14 cellular contexts compared by ENCODE assay signal in the genomic region with DNA sequence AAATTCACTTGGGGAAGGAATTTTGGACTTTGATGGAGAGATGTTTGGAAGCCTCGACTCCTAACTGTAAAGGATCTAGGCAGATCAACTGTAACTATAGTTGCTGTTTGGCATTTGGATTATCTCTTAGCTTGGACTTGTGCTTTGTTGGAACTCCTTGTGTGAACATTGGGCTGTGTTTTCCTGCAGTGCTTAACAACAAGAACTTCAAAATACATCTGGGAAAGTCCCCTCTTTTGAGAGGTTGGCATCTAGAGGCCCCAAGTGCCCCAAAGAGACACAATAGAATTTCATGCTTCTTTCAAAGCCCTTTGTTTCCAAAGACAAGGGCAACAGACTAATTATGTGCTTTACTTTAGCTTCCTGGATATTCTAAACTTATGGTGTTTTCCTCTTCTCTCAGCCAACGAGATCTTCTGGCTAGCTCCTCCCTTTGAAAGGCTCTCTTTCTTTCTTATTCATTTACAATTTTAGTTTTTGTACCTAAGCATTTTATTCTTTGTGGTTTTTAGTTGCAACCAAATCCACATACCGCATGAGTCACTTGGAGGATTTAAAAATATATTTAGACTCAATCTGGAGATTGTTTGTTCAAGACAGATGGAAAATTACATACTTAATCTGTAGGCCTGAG. TPM values are rescaled to one million over a fixed set of nuclear protein-coding genes. Genes with fewer than 3 reads are reported as not detected.
A peak's percentile ranks its signal among the peaks of the same experiment; 100 is the strongest.
DNase-seq lines count a peak whose midpoint lies in the region; ATAC-seq, FAIRE-seq and TF ChIP-seq lines count a peak whose summit lies in the region.
"Had no signal": no experiment of that assay in that cellular context is flagged by ENCODE, and none has a peak within 500 bp of the region (broad histone marks: within the 10 kb centered on the region; RNA-seq: fewer than 3 reads in every experiment).

No MANE protein-coding gene starts in this region.

- RAD21 ChIA-PET in GM12878 (lab: Charles Lee; ENCODE audit: unreplicated experiment), result no interaction called here

- H3K27ac ChIP-seq in HUES48 (ENCODE audit: low read depth, low read length), result peak overlapping the region; percentile 59
- no peak overlapping the region for H3K27ac ChIP-seq in GM12878 (ENCODE audit: control insufficient read depth, insufficient read depth)
- H3K27ac ChIP-seq: spleen had no signal

- H3K36me3 ChIP-seq in HUES48 (ENCODE audit: control insufficient read depth, insufficient read depth, low read length), result no peaks in the 10 kb centered on the region
- no peaks in the 10 kb centered on the region for H3K36me3 ChIP-seq in GM12878 (ENCODE audit: control insufficient read depth in 2 of 2, insufficient read depth in 2 of 2, low read length in 1 of 2)

- POLR2A ChIA-PET in GM12878 (lab: Charles Lee), result no interaction called here

- in situ Hi-C loops in GM12878 (cut with MboI), result no loop called here

- intact Hi-C loops in GM12878 (cut with micrococcal nuclease; ENCODE audit: unreplicated experiment) (no loop called here), posterior cingulate gyrus (cut with DNase I) (no loop called here)

- H3K27me3 Mint-ChIP-seq in effector memory CD8-positive, alpha-beta T cell, result peaks cover 5 to 17% of the 10 kb centered on the region in 2 donors
- H3K27me3 Mint-ChIP-seq: CD4-positive, alpha-beta T cell had no signal

- ATAC-seq in GM12878 (no peak), HG03342 (IDR thresholded peaks at IDR 0.05; ENCODE audit: unreplicated experiment) (no peak)
- ATAC-seq in effector memory CD8-positive, alpha-beta T cell (replicated peaks), result no peak

- H3K4me1 ChIP-seq in HUES48 (ENCODE audit: control insufficient read depth, insufficient read depth, low read length), result peaks cover 20% of the 10 kb centered on the region
- no peaks in the 10 kb centered on the region for H3K4me1 ChIP-seq in GM12878 (ENCODE audit: control insufficient read depth, insufficient read depth, low read length)
- H3K4me1 ChIP-seq: spleen had no signal

- H3K9me3 ChIP-seq in HUES48 (ENCODE audit: control insufficient read depth, insufficient read depth, low read length) (peaks cover 9% of the 10 kb centered on the region; the same call in 1 of the 2 replicates), GM12878 (replicated peaks; ENCODE audit: control insufficient read depth, insufficient read depth, low read length) (no peaks in the 10 kb centered on the region)

- no peaks in the 10 kb centered on the region for H4K20me1 ChIP-seq in GM12878 (ENCODE audit: control insufficient read depth, insufficient read depth)

- H3K9ac ChIP-seq in HUES48 (ENCODE audit: low read depth, low read length), result no peak overlapping the region
- H3K9ac ChIP-seq in GM12878 (ENCODE audit: control insufficient read depth, insufficient read depth, low read length), result no peak overlapping the region

- H3K4me2 ChIP-seq in GM12878 (ENCODE audit: control insufficient read depth, insufficient read depth), result no peak overlapping the region

- H3K9me3 Mint-ChIP-seq in effector memory CD8-positive, alpha-beta T cell, result peaks cover 0 to 4% of the 10 kb centered on the region in 2 donors

- no peaks in the 10 kb centered on the region for H3K79me2 ChIP-seq in GM12878 (ENCODE audit: control insufficient read depth, insufficient read depth, low read length)

- H2AFZ ChIP-seq in GM12878 (ENCODE audit: control insufficient read depth, low read depth, low read length), result no peak overlapping the region

- 10% methylated on average over 3 of the region's 3 CpGs for WGBS in GM12878 (ENCODE audit: insufficient coverage, insufficient replicate concordance, low lambda C conversion rate, missing lambda C conversion rate)

- TF ChIP-seq EP300 in GM12878 (IDR thresholded peaks at IDR 0.05; ENCODE audit: borderline replicate concordance in 1 of 2, control insufficient read depth in 1 of 2, low read depth in 2 of 2, low read length in 2 of 2), result no peak

- DNase-seq in AG09309 (ENCODE audit: low read depth) (peak; percentile 35), GM12878 (ENCODE audit: low read depth, low spot score) (no peak), inferior parietal cortex (ENCODE audit: extremely low spot score) (peak; percentile 42), NCI-H524 (lab: John Stamatoyannopoulos, UW) (no peak), posterior cingulate gyrus (no peak)
- no peak for DNase-seq in effector memory CD8-positive, alpha-beta T cell
- DNase-seq: CD4-positive, alpha-beta T cell; NCI-H1092; NK-92 treated with Interleukin-12 subunit alpha and Interleukin-12 subunit beta, amount 100 ng/mL, for 24 hours; spleen had no signal

- no TSS peak for BruUV-seq in GM12878 (replicated peaks; lab: Mats Ljungman, UMichigan)

- no peak for FAIRE-seq in GM12878 (lab: Jason Lieb, UNC)
- FAIRE-seq: GM19239 had no signal

- H3K4me1 Mint-ChIP-seq in effector memory CD8-positive, alpha-beta T cell (ENCODE audit: low read depth in 2 of 2), result no peaks in the 10 kb centered on the region

- H3K27ac Mint-ChIP-seq in effector memory CD8-positive, alpha-beta T cell, result no peak overlapping the region
- H3K27ac Mint-ChIP-seq: activated naive CD4-positive, alpha-beta T cell treated with anti-CD3 and anti-CD28 coated beads, Interleukin-2, amount 50 U/mL, for 24 hours; CD4-positive, alpha-beta T cell had no signal

- CTCF ChIA-PET in GM12878 (lab: Yijun Ruan, JAX), result no interaction called here

- TF ChIP-seq POLR2A in GM12878 (IDR thresholded peaks at IDR 0.05; ENCODE audit: low read depth, low read length), result no peak

- no peak for TF ChIP-seq RAD21 in GM12878 (IDR thresholded peaks at IDR 0.05; ENCODE audit: insufficient read depth, low read depth, low read length)

- peaks cover 3% of the 10 kb centered on the region; the same call in 1 of the 2 replicates for H3K27me3 ChIP-seq in HUES48 (ENCODE audit: control insufficient read depth, insufficient read depth, low read length)
- H3K27me3 ChIP-seq in GM12878 (replicated peaks in 1 of 2; ENCODE audit: control insufficient read depth in 2 of 2, insufficient read depth in 2 of 2, low read length in 1 of 2), result no peaks in the 10 kb centered on the region
- H3K27me3 ChIP-seq: spleen had no signal

- peaks cover 2% of the 10 kb centered on the region for H3K36me3 Mint-ChIP-seq in effector memory CD8-positive, alpha-beta T cell (ENCODE audit: insufficient read depth)

- H3K4me3 ChIP-seq in AG09309 (ENCODE audit: control insufficient read depth, low read depth, low read length) (no peak overlapping the region), HUES48 (ENCODE audit: low read depth, low read length) (peak overlapping the region; percentile 9; the same call in 1 of the 2 replicates), GM12878 (no peak overlapping the region)
- H3K4me3 ChIP-seq: spleen had no signal

- TF ChIP-seq CTCF in AG09309 (IDR thresholded peaks at IDR 0.05; ENCODE audit: control insufficient read depth, insufficient read depth, low read depth, low read length, missing control alignments), result no peak
- TF ChIP-seq CTCF in GM12878 (IDR thresholded peaks at IDR 0.05 in 2 of 3, conservative IDR thresholded peaks at IDR 0.05 in 1 of 3; ENCODE audit: control insufficient read depth in 2 of 3, extremely low read depth in 1 of 3, insufficient read depth in 1 of 3, low read depth in 3 of 3, low read length in 3 of 3), result no peak

- no peak overlapping the region for H3K4me3 Mint-ChIP-seq in effector memory CD8-positive, alpha-beta T cell
- H3K4me3 Mint-ChIP-seq: activated naive CD4-positive, alpha-beta T cell treated with anti-CD3 and anti-CD28 coated beads, Interleukin-2, amount 50 U/mL, for 24 hours; CD4-positive, alpha-beta T cell had no signal

- SMC1A ChIA-PET in GM12878 (lab: Charles Lee; ENCODE audit: uncharacterized antibody, unreplicated experiment), result interaction anchor here (1.1 kb wide), 1 partner anchor 20 kb away, joined by 4 read pairs; no protein-coding TSS in a partner anchor

TF ChIP-seq in GM12878, 131 proteins besides CTCF, POLR2A, EP300 and RAD21:
- TF ChIP-seq STAT3 (IDR thresholded peaks at IDR 0.05; ENCODE audit: low read depth, low read length), result no peak
- TF ChIP-seq CEBPB (IDR thresholded peaks at IDR 0.05; ENCODE audit: borderline replicate concordance in 1 of 2, low read depth in 2 of 2, low read length in 2 of 2), result no peak
- no peak for TF ChIP-seq TCF12 (IDR thresholded peaks at IDR 0.05; ENCODE audit: low read depth, low read length)
- TF ChIP-seq RUNX3 (IDR thresholded peaks at IDR 0.05; ENCODE audit: low read length), result peak; percentile 25; the same call in 1 of the 2 replicates

RNA-seq across cellular contexts. Expression of a gene that starts 11.6 kb away (rescaled TPM):
- total RNA-seq in GM12878 (2013; cell fraction: nucleolus; rRNA removed), result 0.65 and 0.69 TPM in 2 replicates
- total RNA-seq in GM12878 (2014; rRNA removed) (under 0.01 and 0.11 TPM in 2 replicates), GM12878 (2014; rRNA removed; fragmentation: Illumina TruSeq; extraction: Trizol) (0.04 and 0.05 TPM in 2 replicates), GM12878 (2021) (0.03 TPM in 1 of 2 replicates, not detected in the other)
- not detected for polyA plus RNA-seq in GM12878 (2011; ENCODE audit: low read depth)
- polyA plus RNA-seq in GM12878 (2011; rRNA removed) (0.75 and 0.98 TPM in 2 replicates), GM12878 (2014; fragmentation: Illumina TruSeq; extraction: Trizol) (0.03 and 0.05 TPM in 2 replicates), GM12878 (2014; fragmentation: Nextera tagmentation; extraction: Ambion mirVana) (under 1 TPM in 1 of 2 experiments, not detected in 1; 0.04 TPM), GM12878 (2014; rRNA removed) (0.04 TPM in 2 replicates), GM12878 (2016; fragmentation: Nextera tagmentation; extraction: Ambion mirVana) (under 1 TPM in 1 of 2 experiments, not detected in 1; 0.15 TPM)
- polyA plus RNA-seq in GM12878 (2011; cell fraction: cytosol; rRNA removed), result 0.25 and 0.33 TPM in 2 replicates
- polyA plus RNA-seq in GM12878 (2011; cell fraction: nucleus; rRNA removed), result 0.23 and 0.31 TPM in 2 replicates
- polyA plus RNA-seq in GM12878 (2012), result 0.04 TPM in 1 of 2 replicates, not detected in the other
- 2.5 and 3.1 TPM in 2 replicates for polyA minus RNA-seq in GM12878 (2011; rRNA and poly(A)+ RNA removed)
- polyA minus RNA-seq in GM12878 (2011; cell fraction: cytosol; rRNA and poly(A)+ RNA removed), result 2.3 TPM in 1 of 2 replicates, not detected in the other
- polyA minus RNA-seq in GM12878 (2011; cell fraction: nucleus; rRNA and poly(A)+ RNA removed), result 1.2 and 1.8 TPM in 2 replicates
- total RNA-seq: CD4-positive, alpha-beta T cell had no signal

Comparison
In these comparisons a context has a peak if more than half of its experiments do, and no peak if none do; other contexts are left out.
1. DNase-seq: peak in AG09309 (single experiment) and inferior parietal cortex (single experiment); none in GM12878 (single experiment), NCI-H524 (0 of 2), effector memory CD8-positive, alpha-beta T cell (0 of 3) and posterior cingulate gyrus (0 of 10).